In genomic region chr2:8426577-8426976, GRCh38 we compare ENCODE assay signal across 1 cellular context.
TF ChIP-seq lines count a peak whose summit lies in the region.

No MANE protein-coding gene starts in this region.

TF ChIP-seq in GM12878, 131 proteins besides CTCF, POLR2A, EP300 and RAD21 (continued from another document):
- TF ChIP-seq SKIL (IDR thresholded peaks at IDR 0.05; ENCODE audit: low read depth, poor library complexity, severe bottlenecking) (no peak), CBFB (IDR thresholded peaks at IDR 0.05; ENCODE audit: low read depth) (no peak), ATF2 (IDR thresholded peaks at IDR 0.05; ENCODE audit: low read length) (no peak), BCL3 (IDR thresholded peaks at IDR 0.05; ENCODE audit: borderline replicate concordance, insufficient read depth, low read depth, low read length, poor library complexity, severe bottlenecking) (no peak), PRDM15 (CRISPR knock-in tag; IDR thresholded peaks at IDR 0.05) (no peak), POLR2AphosphoS5 (IDR thresholded peaks at IDR 0.05; ENCODE audit: low read length) (no peak), ZBTB33 (IDR thresholded peaks at IDR 0.05) (no peak), YBX1 (IDR thresholded peaks at IDR 0.05) (no peak), RELA (IDR thresholded peaks at IDR 0.05; ENCODE audit: borderline replicate concordance, partially characterized antibody) (no peak), NKRF (conservative IDR thresholded peaks at IDR 0.05) (no peak), CHD1 (IDR thresholded peaks at IDR 0.05; ENCODE audit: low read depth, low read length) (no peak), ZBTB4 (CRISPR knock-in tag; IDR thresholded peaks at IDR 0.05) (no peak), RFX5 (IDR thresholded peaks at IDR 0.05; ENCODE audit: low read depth, low read length) (no peak), CBX5 (IDR thresholded peaks at IDR 0.05; ENCODE audit: low read depth) (no peak)
